In genomic region chr16:29300030-29300491, GRCh38 we compare ENCODE assay signal across 1 cellular context.
TF ChIP-seq lines count a peak whose summit lies in the region.

No MANE protein-coding gene starts in this region.

TF ChIP-seq in HepG2, 621 proteins besides CTCF, POLR2A, EP300 and RAD21 (continued from another document):
- TF ChIP-seq ZXDC (CRISPR knock-in tag; IDR thresholded peaks at IDR 0.05): 0 out of 2 replicates have a peak, but pooled peaks have one; percentile 42
